ENCODE assay signal across 22 cellular contexts in genomic region chr3:2727566-2728318, GRCh38.
DNase-seq lines count a peak whose midpoint lies in the region; ATAC-seq and TF ChIP-seq lines count a peak whose summit lies in the region.
"Had no signal": no experiment of that assay in that cellular context is flagged by ENCODE, and none has a peak within 500 bp of the region (broad histone marks: within the 10 kb centered on the region; RNA-seq: fewer than 3 reads in every experiment).

No MANE protein-coding gene starts in this region.

- H4K20me1 ChIP-seq in Karpas-422 (ENCODE audit: insufficient read depth, low read depth, low read length) = no peaks in the 10 kb centered on the region
- H4K20me1 ChIP-seq in neural progenitor cell (ENCODE audit: low read depth) = no peaks in the 10 kb centered on the region

- no peak overlapping the region; the same call in 1 of the 2 replicates for H3K4me3 ChIP-seq in Karpas-422 (ENCODE audit: low read length)
- no peak overlapping the region for H3K4me3 ChIP-seq in neural progenitor cell
- H3K4me3 ChIP-seq: esophagus muscularis mucosa, gastrocnemius medialis, suprapubic skin, vagina had no signal

- ATAC-seq in stimulated activated naive CD8-positive, alpha-beta T cell treated with anti-CD3 and anti-CD28 coated beads, Interleukin-15, amount 100 ng/mL, for 72 hours = no peak
- ATAC-seq: gastrocnemius medialis; naive thymus-derived CD4-positive, alpha-beta T cell; WTC11 had no signal

- DNase-seq in Karpas-422 (no peak), NCI-H345 (lab: John Stamatoyannopoulos, UW) (peak; percentile 41), neural progenitor cell (ENCODE audit: low spot score) (peak; percentile 37), mucosa of gallbladder (ENCODE audit: low spot score) (no peak)
- no peak for DNase-seq in activated CD4-positive, alpha-beta memory T cell treated with anti-CD3 and anti-CD28 coated beads for 36 hours
- no peak for DNase-seq in stimulated activated naive CD8-positive, alpha-beta T cell treated with anti-CD3 and anti-CD28 coated beads, Interleukin-15, amount 100 ng/mL, for 72 hours
- DNase-seq in stimulated activated CD4-positive, alpha-beta T cell treated with anti-CD3 and anti-CD28 coated beads, Interleukin-1b, Interleukin-23, amount 100 ng/mL, for 48 hours = no peak
- DNase-seq: activated CD4-positive, alpha-beta T cell treated with anti-CD3 and anti-CD28 coated beads, Interleukin-2, amount 50 U/mL, for 48 hours; activated naive CD8-positive, alpha-beta T cell treated with anti-CD3 and anti-CD28 coated beads, Interleukin-2, amount 10 ng/mL, durations not matched to agents 7 days and 5 days; effector memory CD4-positive, alpha-beta T cell; gastrocnemius medialis; HCEC 1CT; naive thymus-derived CD4-positive, alpha-beta T cell; NCI-H1694 treated with DMSO at 0.1 percent for 48 hours had no signal

- H3K27me3 ChIP-seq in Karpas-422 (ENCODE audit: low read length) = no peaks in the 10 kb centered on the region
- H3K27me3 ChIP-seq in neural progenitor cell = no peaks in the 10 kb centered on the region
- H3K27me3 ChIP-seq: esophagus muscularis mucosa, gastrocnemius medialis, suprapubic skin, vagina had no signal

- H3K36me3 ChIP-seq in Karpas-422 (ENCODE audit: insufficient read depth, low read length) (no peaks in the 10 kb centered on the region), neural progenitor cell (no peaks in the 10 kb centered on the region)
- H3K36me3 ChIP-seq: esophagus muscularis mucosa, gastrocnemius medialis, suprapubic skin, vagina had no signal

- no peaks in the 10 kb centered on the region for H3K9me2 ChIP-seq in Karpas-422 (replicated peaks; ENCODE audit: insufficient read depth, low read length)

- H3K9me3 Mint-ChIP-seq in brain (peaks cover 0 to 70% (median 0%) of the 10 kb centered on the region in 5 experiments), neural progenitor cell (no peaks in the 10 kb centered on the region)
- H3K9me3 Mint-ChIP-seq in activated CD4-positive, alpha-beta memory T cell treated with anti-CD3 and anti-CD28 coated beads for 36 hours = no peaks in the 10 kb centered on the region
- no peaks in the 10 kb centered on the region for H3K9me3 Mint-ChIP-seq in stimulated activated naive CD8-positive, alpha-beta T cell treated with anti-CD3 and anti-CD28 coated beads, Interleukin-15, amount 100 ng/mL, for 72 hours
- H3K9me3 Mint-ChIP-seq: activated naive CD8-positive, alpha-beta T cell treated with anti-CD3 and anti-CD28 coated beads, Interleukin-2, amount 10 ng/mL, durations not matched to agents 7 days and 5 days; IgD-negative memory B cell; memory B cell; naive thymus-derived CD4-positive, alpha-beta T cell had no signal

- H2AFZ ChIP-seq in Karpas-422 (ENCODE audit: low read length) (0 out of 2 replicates have a peak overlapping the region, but pooled peaks have one; percentile 41), neural progenitor cell (replicated peaks) (no peak overlapping the region)

- H3K9me3 ChIP-seq in Karpas-422 (ENCODE audit: low read length) (no peaks in the 10 kb centered on the region), neural progenitor cell (ENCODE audit: low read depth) (no peaks in the 10 kb centered on the region)
- H3K9me3 ChIP-seq: esophagus muscularis mucosa, gastrocnemius medialis, suprapubic skin, vagina had no signal

- H3K4me2 ChIP-seq in Karpas-422 (ENCODE audit: low read depth, low read length, poor library complexity, severe bottlenecking) (peak overlapping the region; percentile 57), neural progenitor cell (peak overlapping the region; percentile 32)

- H3K36me3 Mint-ChIP-seq in brain (no peaks in the 10 kb centered on the region), neural progenitor cell (no peaks in the 10 kb centered on the region)
- H3K36me3 Mint-ChIP-seq in activated CD4-positive, alpha-beta memory T cell treated with anti-CD3 and anti-CD28 coated beads for 36 hours = no peaks in the 10 kb centered on the region
- H3K36me3 Mint-ChIP-seq: activated naive CD8-positive, alpha-beta T cell treated with anti-CD3 and anti-CD28 coated beads, Interleukin-2, amount 10 ng/mL, durations not matched to agents 7 days and 5 days; IgD-negative memory B cell; memory B cell; naive thymus-derived CD4-positive, alpha-beta T cell had no signal

- TF ChIP-seq CTCF in brain (conservative IDR thresholded peaks at IDR 0.05) = no peak
- TF ChIP-seq CTCF in neural progenitor cell (IDR thresholded peaks at IDR 0.05) = no peak

- peak overlapping the region in 1 of 5 experiments; percentile 54 for H3K4me3 Mint-ChIP-seq in brain
- no peak overlapping the region for H3K4me3 Mint-ChIP-seq in neural progenitor cell
- no peak overlapping the region for H3K4me3 Mint-ChIP-seq in activated CD4-positive, alpha-beta memory T cell treated with anti-CD3 and anti-CD28 coated beads for 36 hours
- no peak overlapping the region for H3K4me3 Mint-ChIP-seq in stimulated activated naive CD8-positive, alpha-beta T cell treated with anti-CD3 and anti-CD28 coated beads, Interleukin-15, amount 100 ng/mL, for 72 hours
- H3K4me3 Mint-ChIP-seq: activated naive CD8-positive, alpha-beta T cell treated with anti-CD3 and anti-CD28 coated beads, Interleukin-2, amount 10 ng/mL, durations not matched to agents 7 days and 5 days; memory B cell; naive thymus-derived CD4-positive, alpha-beta T cell; WTC11 had no signal

- peak overlapping the region in 4 of 5 experiments; percentile 9 to 87 (median 17) for H3K27ac Mint-ChIP-seq in brain
- no peak overlapping the region for H3K27ac Mint-ChIP-seq in neural progenitor cell
- no peak overlapping the region for H3K27ac Mint-ChIP-seq in activated CD4-positive, alpha-beta memory T cell treated with anti-CD3 and anti-CD28 coated beads for 36 hours
- H3K27ac Mint-ChIP-seq in stimulated activated naive CD8-positive, alpha-beta T cell treated with anti-CD3 and anti-CD28 coated beads, Interleukin-15, amount 100 ng/mL, for 72 hours = no peak overlapping the region
- H3K27ac Mint-ChIP-seq: activated naive CD8-positive, alpha-beta T cell treated with anti-CD3 and anti-CD28 coated beads, Interleukin-2, amount 10 ng/mL, durations not matched to agents 7 days and 5 days; IgD-negative memory B cell; memory B cell; naive thymus-derived CD4-positive, alpha-beta T cell; WTC11 had no signal

- 0 out of 2 replicates have a peak overlapping the region, but pooled peaks have one; percentile 14 for H3K9ac ChIP-seq in Karpas-422 (ENCODE audit: low read length)
- H3K9ac ChIP-seq in neural progenitor cell = no peak overlapping the region

- H3F3A ChIP-seq in neural progenitor cell (ENCODE audit: low read depth) = no peaks in the 10 kb centered on the region

- H3K79me2 ChIP-seq in Karpas-422 (ENCODE audit: low read length) (no peaks in the 10 kb centered on the region), neural progenitor cell (ENCODE audit: low read depth) (no peaks in the 10 kb centered on the region)

- no peaks in the 10 kb centered on the region for H3K27me3 Mint-ChIP-seq in brain
- H3K27me3 Mint-ChIP-seq in neural progenitor cell (ENCODE audit: insufficient read depth, low read depth) = no peaks in the 10 kb centered on the region
- peaks cover 3% of the 10 kb centered on the region for H3K27me3 Mint-ChIP-seq in activated CD4-positive, alpha-beta memory T cell treated with anti-CD3 and anti-CD28 coated beads for 36 hours
- H3K27me3 Mint-ChIP-seq in stimulated activated naive CD8-positive, alpha-beta T cell treated with anti-CD3 and anti-CD28 coated beads, Interleukin-15, amount 100 ng/mL, for 72 hours = no peaks in the 10 kb centered on the region
- H3K27me3 Mint-ChIP-seq: IgD-negative memory B cell had no signal

- CTCF ChIA-PET in activated CD4-positive, alpha-beta memory T cell treated with anti-CD3 and anti-CD28 coated beads for 36 hours (lab: Charles Lee) = no interaction called here

- H3K4me1 Mint-ChIP-seq in brain (peaks cover 45% of the 10 kb centered on the region), neural progenitor cell (peaks cover 25% of the 10 kb centered on the region)
- no peaks in the 10 kb centered on the region for H3K4me1 Mint-ChIP-seq in activated CD4-positive, alpha-beta memory T cell treated with anti-CD3 and anti-CD28 coated beads for 36 hours (ENCODE audit: low read depth)
- no peaks in the 10 kb centered on the region for H3K4me1 Mint-ChIP-seq in stimulated activated naive CD8-positive, alpha-beta T cell treated with anti-CD3 and anti-CD28 coated beads, Interleukin-15, amount 100 ng/mL, for 72 hours
- H3K4me1 Mint-ChIP-seq: activated naive CD8-positive, alpha-beta T cell treated with anti-CD3 and anti-CD28 coated beads, Interleukin-2, amount 10 ng/mL, durations not matched to agents 7 days and 5 days; IgD-negative memory B cell; memory B cell; WTC11 had no signal

- H3K27ac ChIP-seq in Karpas-422 (ENCODE audit: low read length) (peak overlapping the region; percentile 65), neural progenitor cell (no peak overlapping the region)
- H3K27ac ChIP-seq: C4-2B, esophagus muscularis mucosa, gastrocnemius medialis, suprapubic skin, vagina had no signal

- POLR2A ChIA-PET in activated CD4-positive, alpha-beta memory T cell treated with anti-CD3 and anti-CD28 coated beads for 36 hours (lab: Charles Lee) = no interaction called here

- intact Hi-C loops in activated CD4-positive, alpha-beta memory T cell treated with anti-CD3 and anti-CD28 coated beads for 36 hours (cut with micrococcal nuclease) = no loop called here

- peaks cover 66% of the 10 kb centered on the region for H3K4me1 ChIP-seq in Karpas-422 (ENCODE audit: low read length)
- H3K4me1 ChIP-seq in neural progenitor cell = peaks cover 11% of the 10 kb centered on the region
- H3K4me1 ChIP-seq: gastrocnemius medialis, suprapubic skin, vagina had no signal

Comparison
In these comparisons a context has a peak if more than half of its experiments do, and no peak if none do; other contexts are left out.
1. DNase-seq: peak in NCI-H345 (single experiment) and neural progenitor cell (single experiment); none in Karpas-422 (single experiment), activated CD4-positive, alpha-beta memory T cell treated with anti-CD3 and anti-CD28 coated beads for 36 hours (single experiment), stimulated activated naive CD8-positive, alpha-beta T cell treated with anti-CD3 and anti-CD28 coated beads, Interleukin-15, amount 100 ng/mL, for 72 hours (0 of 2), mucosa of gallbladder (single experiment) and stimulated activated CD4-positive, alpha-beta T cell treated with anti-CD3 and anti-CD28 coated beads, Interleukin-1b, Interleukin-23, amount 100 ng/mL, for 48 hours (single experiment).
2. H3K27ac Mint-ChIP-seq: peak in brain (4 of 5); none in neural progenitor cell (single experiment), activated CD4-positive, alpha-beta memory T cell treated with anti-CD3 and anti-CD28 coated beads for 36 hours (single experiment) and stimulated activated naive CD8-positive, alpha-beta T cell treated with anti-CD3 and anti-CD28 coated beads, Interleukin-15, amount 100 ng/mL, for 72 hours (0 of 2).